15 cellular contexts compared by ENCODE assay signal in genomic region chr10:77159538-77160110, GRCh38.
A peak's percentile ranks its signal among the peaks of the same experiment; 100 is the strongest.
DNase-seq lines count a peak whose midpoint lies in the region; ATAC-seq, FAIRE-seq and TF ChIP-seq lines count a peak whose summit lies in the region.
"Had no signal": no experiment of that assay in that cellular context is flagged by ENCODE, and none has a peak within 500 bp of the region (broad histone marks: within the 10 kb centered on the region; RNA-seq: fewer than 3 reads in every experiment).

No MANE protein-coding gene starts in this region.

- peaks cover 45% of the 10 kb centered on the region for H3K4me1 Mint-ChIP-seq in brain

- no peak for ATAC-seq in HG02970 (IDR thresholded peaks at IDR 0.05; ENCODE audit: low FRiP score, unreplicated experiment)
- no peak for ATAC-seq in GM19467 (IDR thresholded peaks at IDR 0.05; ENCODE audit: unreplicated experiment)

- peak; percentile 31 for DNase-seq in EH (ENCODE audit: low read depth)
- DNase-seq in globus pallidus (ENCODE audit: low spot score), result peak; percentile 31
- DNase-seq in putamen (ENCODE audit: low spot score), result peak; percentile 34
- DNase-seq in GM12891 (ENCODE audit: insufficient read length, low spot score), result no peak
- no peak for DNase-seq in NCI-H2029 treated with DMSO at 0.1 percent for 48 hours (lab: John Stamatoyannopoulos, UW)
- DNase-seq: activated CD4-positive, CD25-positive, alpha-beta regulatory T cell treated with anti-CD3 and anti-CD28 coated beads, Interleukin-2, amount 50 U/mL, for 72 hours; GF-D8; NCI-H187 treated with DMSO at 0.1 percent for 48 hours; SHP77; stimulated activated CD4-positive, alpha-beta T cell treated with anti-CD3 and anti-CD28 coated beads, Interleukin-12 subunit alpha, Interleukin-12 subunit beta, amount 100 ng/mL, for 4 hours; stimulated activated naive CD4-positive, alpha-beta T cell had no signal

- no peak for TF ChIP-seq POLR2A in GM12891 (IDR thresholded peaks at IDR 0.05; ENCODE audit: low read depth, low read length)

- TF ChIP-seq CTCF in brain (conservative IDR thresholded peaks at IDR 0.05), result no peak

- H3K27ac Mint-ChIP-seq in brain, result peak overlapping the region in 4 of 5 experiments; percentile 73 to 94 (median 86)

- H3K36me3 Mint-ChIP-seq in brain, result no peaks in the 10 kb centered on the region

- H3K27me3 Mint-ChIP-seq in brain, result peaks cover 3% of the 10 kb centered on the region

- peak overlapping the region in 1 of 5 experiments; percentile 36 for H3K4me3 Mint-ChIP-seq in brain

- H3K9me3 Mint-ChIP-seq in brain, result no peaks in the 10 kb centered on the region

- no peak for FAIRE-seq in GM12891 (lab: Jason Lieb, UNC)
- FAIRE-seq: colon had no signal

TF ChIP-seq in GM12891, 5 proteins besides CTCF, POLR2A, EP300 and RAD21:
- no peak for TF ChIP-seq POU2F2 (IDR thresholded peaks at IDR 0.05; ENCODE audit: low read depth, low read length)
- TF ChIP-seq TAF1 (IDR thresholded peaks at IDR 0.05; ENCODE audit: low read depth, low read length), result no peak
- no peak for TF ChIP-seq SPI1 (IDR thresholded peaks at IDR 0.05; ENCODE audit: low read depth, low read length)
- TF ChIP-seq PAX5 (IDR thresholded peaks at IDR 0.05; ENCODE audit: insufficient read depth, low read length, severe bottlenecking), result no peak
- TF ChIP-seq POLR2AphosphoS5 (IDR thresholded peaks at IDR 0.05; ENCODE audit: low read depth, low read length), result no peak

Comparison
In these comparisons a context has a peak if more than half of its experiments do, and no peak if none do; other contexts are left out.
1. DNase-seq: peak in EH (single experiment), globus pallidus (single experiment) and putamen (single experiment); none in GM12891 (single experiment) and NCI-H2029 treated with DMSO at 0.1 percent for 48 hours (single experiment).